ENCODE assay signal across 8 cellular contexts in genomic region chr9:114691046-114691955, GRCh38. TPM values are rescaled to one million over a fixed set of nuclear protein-coding genes. Genes with fewer than 3 reads are reported as not detected.
DNase-seq lines count a peak whose midpoint lies in the region; ATAC-seq and TF ChIP-seq lines count a peak whose summit lies in the region.

No MANE protein-coding gene starts in this region.

- CTCF ChIA-PET in GM10248 (lab: Yijun Ruan, JAX): interaction anchor here (1.0 to 6.1 kb wide), 9 partner anchors 8 to 323 kb away, joined by 3 to 67 read pairs (median 3); partner anchors contain the start of gene TEX48

- peak; percentile 69 to 78 for DNase-seq in activated CD4-positive, alpha-beta T cell treated with anti-CD3 and anti-CD28 coated beads for 4 hours
- DNase-seq in dermis blood vessel endothelial cell: peak; percentile 26
- DNase-seq in stimulated activated CD4-positive, alpha-beta T cell treated with anti-CD3 and anti-CD28 coated beads, Interleukin-4, amount 100 ng/mL, for 4 hours: peak; percentile 53 to 82
- DNase-seq in GM10248 (ENCODE audit: extremely low spot score): no peak
- no peak for DNase-seq in NCI-H2029 (lab: John Stamatoyannopoulos, UW)

- ATAC-seq in GM18868 (IDR thresholded peaks at IDR 0.05; ENCODE audit: unreplicated experiment) (peak; percentile 90), HG03378 (IDR thresholded peaks at IDR 0.05; ENCODE audit: unreplicated experiment) (peak; percentile 83), HG03521 (IDR thresholded peaks at IDR 0.05; ENCODE audit: unreplicated experiment) (no peak)

- TF ChIP-seq CTCF in GM10248 (IDR thresholded peaks at IDR 0.05; ENCODE audit: control extremely low read depth, extremely low read depth, low read depth, missing control alignments): no peak

- POLR2A ChIA-PET in GM10248 (lab: Yijun Ruan, JAX): no interaction called here

RNA-seq across cellular contexts. Expression of gene TEX48, which starts 9.3 kb away (rescaled TPM):
- not detected in 2 replicates for total RNA-seq in dermis blood vessel endothelial cell

RNA-seq across cellular contexts. Expression of gene TEX53, which starts 33.7 kb away (rescaled TPM):
- total RNA-seq in dermis blood vessel endothelial cell: not detected in 2 replicates

Comparison
In these comparisons a context has a peak if more than half of its experiments do, and no peak if none do; other contexts are left out.
1. DNase-seq: peak in activated CD4-positive, alpha-beta T cell treated with anti-CD3 and anti-CD28 coated beads for 4 hours (2 of 2), dermis blood vessel endothelial cell (single experiment) and stimulated activated CD4-positive, alpha-beta T cell treated with anti-CD3 and anti-CD28 coated beads, Interleukin-4, amount 100 ng/mL, for 4 hours (2 of 2); none in GM10248 (single experiment) and NCI-H2029 (single experiment).